Comparison of ENCODE assay signal across 1 cellular context in genomic region chr9:76415154-76415553, GRCh38.
TF ChIP-seq lines count a peak whose summit lies in the region.

No MANE protein-coding gene starts in this region.

TF ChIP-seq in H1, 55 proteins besides CTCF, POLR2A, EP300 and RAD21:
- TF ChIP-seq KDM4A (IDR thresholded peaks at IDR 0.05; ENCODE audit: low read depth, low read length, severe bottlenecking): no peak
- TF ChIP-seq BRCA1 (IDR thresholded peaks at IDR 0.05; ENCODE audit: low read depth, low read length): no peak
- no peak for TF ChIP-seq ZNF274 (IDR thresholded peaks at IDR 0.05; ENCODE audit: borderline replicate concordance, extremely low read depth, low read length)
- TF ChIP-seq CTBP2 (IDR thresholded peaks at IDR 0.05; ENCODE audit: borderline replicate concordance, insufficient read depth, insufficient read length, low read length): no peak
- TF ChIP-seq CHD7 (IDR thresholded peaks at IDR 0.05; ENCODE audit: insufficient replicate concordance, low read length): no peak
- TF ChIP-seq PHF8 (conservative IDR thresholded peaks at IDR 0.05; ENCODE audit: low read depth, low read length): no peak
- TF ChIP-seq RBBP5 (IDR thresholded peaks at IDR 0.05; ENCODE audit: borderline replicate concordance, low read depth, low read length): no peak
- no peak for TF ChIP-seq FOSL1 (IDR thresholded peaks at IDR 0.05; ENCODE audit: insufficient read depth, low read depth, low read length)
- no peak for TF ChIP-seq ATF2 (IDR thresholded peaks at IDR 0.05; ENCODE audit: low read length)
- TF ChIP-seq E2F6 (IDR thresholded peaks at IDR 0.05): no peak
- no peak for TF ChIP-seq HDAC2 (IDR thresholded peaks at IDR 0.05; ENCODE audit: borderline replicate concordance in 1 of 2, low read depth in 2 of 2, low read length in 2 of 2)
- TF ChIP-seq ATF3 (IDR thresholded peaks at IDR 0.05; ENCODE audit: insufficient read depth, low read depth, low read length): no peak
- no peak for TF ChIP-seq JUN (IDR thresholded peaks at IDR 0.05; ENCODE audit: low read depth, low read length)
